ENCODE assay signal across 8 cellular contexts in the genomic region with DNA sequence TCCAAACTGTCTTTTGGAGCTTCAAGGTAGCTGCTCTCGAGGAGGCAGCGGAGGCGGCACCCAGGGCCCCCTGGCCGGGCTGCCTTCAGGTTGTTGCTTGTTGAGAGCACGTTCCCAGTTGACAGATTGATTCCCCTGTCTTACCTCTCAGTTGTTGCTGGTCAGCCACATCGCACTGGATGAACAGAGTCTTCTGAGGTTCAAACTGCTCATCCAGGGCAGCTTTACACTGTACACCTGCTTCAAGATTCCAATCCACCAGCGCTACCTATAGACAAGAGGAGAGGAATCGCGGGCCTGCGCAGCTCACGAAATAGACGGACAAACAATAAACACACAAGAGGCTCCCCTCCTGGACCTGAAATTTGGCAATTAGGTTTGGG. TPM values are rescaled to one million over a fixed set of nuclear protein-coding genes. Genes with fewer than 3 reads are reported as not detected.
DNase-seq lines count a peak whose midpoint lies in the region; ATAC-seq and TF ChIP-seq lines count a peak whose summit lies in the region.

No MANE protein-coding gene starts in this region.

- H3K36me3 ChIP-seq in heart right ventricle, result no peaks in the 10 kb centered on the region

- no peaks in the 10 kb centered on the region for H3K36me3 Mint-ChIP-seq in activated T-cell treated with anti-CD3 and anti-CD28 coated beads, Interleukin-2, amount 50 U/mL, for 24 hours (ENCODE audit: low read depth)

- peaks cover 0 to 47% (median 5%) of the 10 kb centered on the region in 9 donors for H3K4me1 ChIP-seq in heart right ventricle

- peaks cover 40% of the 10 kb centered on the region for H3K27me3 Mint-ChIP-seq in activated T-cell treated with anti-CD3 and anti-CD28 coated beads, Interleukin-2, amount 50 U/mL, for 24 hours

- H3K27me3 ChIP-seq in heart right ventricle, result peaks cover 0 to 51% (median 16%) of the 10 kb centered on the region in 7 donors

- peak overlapping the region in 2 of 10 donors; percentile 29 to 37 for H3K27ac ChIP-seq in heart right ventricle

- H3K4me3 ChIP-seq in heart right ventricle, result peak overlapping the region; percentile 18 to 69 (median 60)
- peak overlapping the region; percentile 68 for H3K4me3 ChIP-seq in retinal pigment epithelial cell (ENCODE audit: low read length)

- TF ChIP-seq CTCF in heart right ventricle (IDR thresholded peaks at IDR 0.05) (no peak), retinal pigment epithelial cell (conservative IDR thresholded peaks at IDR 0.05; ENCODE audit: low read depth, low read length) (no peak)

- intact Hi-C loops in heart right ventricle (cut with DNase I), result loop anchor here in 2 of 10 donors (5.0 to 10.0 kb wide), 2 partner anchors 83 to 91 kb away; no protein-coding TSS in a partner anchor

- peak overlapping the region; percentile 44 for H3K27ac Mint-ChIP-seq in activated T-cell treated with anti-CD3 and anti-CD28 coated beads, Interleukin-2, amount 50 U/mL, for 24 hours

- ATAC-seq in GM21526 (IDR thresholded peaks at IDR 0.05; ENCODE audit: low FRiP score, unreplicated experiment), result peak; percentile 20
- peak in 5 of 8 donors; percentile 14 to 39 (median 24) for ATAC-seq in heart right ventricle

- H3K9me3 Mint-ChIP-seq in activated T-cell treated with anti-CD3 and anti-CD28 coated beads, Interleukin-2, amount 50 U/mL, for 24 hours, result no peaks in the 10 kb centered on the region

- H3K4me3 Mint-ChIP-seq in activated T-cell treated with anti-CD3 and anti-CD28 coated beads, Interleukin-2, amount 50 U/mL, for 24 hours, result peak overlapping the region; percentile 80

- 4 to 6% methylated on average over 12 of the region's 12 CpGs for WGBS in heart right ventricle, 2 donors

- DNase-seq in DMS53 treated with DMSO at 0.1 percent for 48 hours (lab: John Stamatoyannopoulos, UW; ENCODE audit: unreplicated experiment) (peak; percentile 14), HUDEP-2 (lab: John Stamatoyannopoulos, UW; ENCODE audit: unreplicated experiment in 76 of 76) (peak in 55 of 76 experiments; percentile 4 to 74 (median 38)), heart right ventricle (peak in 1 of 2 donors; percentile 3), retinal pigment epithelial cell (ENCODE audit: low read depth) (no peak), AG08395 (ENCODE audit: low spot score) (no peak), NCI-H1694 treated with DMSO at 0.1 percent for 48 hours (lab: John Stamatoyannopoulos, UW) (no peak)
- DNase-seq in activated T-cell treated with anti-CD3 and anti-CD28 coated beads, Interleukin-2, amount 50 U/mL, for 24 hours, result no peak

- H3K4me1 Mint-ChIP-seq in activated T-cell treated with anti-CD3 and anti-CD28 coated beads, Interleukin-2, amount 50 U/mL, for 24 hours (ENCODE audit: low read depth), result peaks cover 30% of the 10 kb centered on the region

- H3K9me3 ChIP-seq in heart right ventricle, result no peaks in the 10 kb centered on the region

RNA-seq across cellular contexts. Expression of a gene that starts 0.5 kb away (rescaled TPM):
- total RNA-seq in heart right ventricle, result 1 to 10 TPM in 8 of 10 donors, under 1 TPM in 2; 0.47 to 2.5 (median 1.5) TPM
- under 1 TPM; 0.36 to 0.66 TPM for polyA plus RNA-seq in heart right ventricle

Comparison
In these comparisons a context has a peak if more than half of its experiments do, and no peak if none do; other contexts are left out.
1. DNase-seq: peak in DMS53 treated with DMSO at 0.1 percent for 48 hours (single experiment) and HUDEP-2 (55 of 76); none in activated T-cell treated with anti-CD3 and anti-CD28 coated beads, Interleukin-2, amount 50 U/mL, for 24 hours (single experiment), retinal pigment epithelial cell (single experiment), AG08395 (single experiment) and NCI-H1694 treated with DMSO at 0.1 percent for 48 hours (single experiment).